Comparison of ENCODE assay signal across 8 cellular contexts in the genomic region with DNA sequence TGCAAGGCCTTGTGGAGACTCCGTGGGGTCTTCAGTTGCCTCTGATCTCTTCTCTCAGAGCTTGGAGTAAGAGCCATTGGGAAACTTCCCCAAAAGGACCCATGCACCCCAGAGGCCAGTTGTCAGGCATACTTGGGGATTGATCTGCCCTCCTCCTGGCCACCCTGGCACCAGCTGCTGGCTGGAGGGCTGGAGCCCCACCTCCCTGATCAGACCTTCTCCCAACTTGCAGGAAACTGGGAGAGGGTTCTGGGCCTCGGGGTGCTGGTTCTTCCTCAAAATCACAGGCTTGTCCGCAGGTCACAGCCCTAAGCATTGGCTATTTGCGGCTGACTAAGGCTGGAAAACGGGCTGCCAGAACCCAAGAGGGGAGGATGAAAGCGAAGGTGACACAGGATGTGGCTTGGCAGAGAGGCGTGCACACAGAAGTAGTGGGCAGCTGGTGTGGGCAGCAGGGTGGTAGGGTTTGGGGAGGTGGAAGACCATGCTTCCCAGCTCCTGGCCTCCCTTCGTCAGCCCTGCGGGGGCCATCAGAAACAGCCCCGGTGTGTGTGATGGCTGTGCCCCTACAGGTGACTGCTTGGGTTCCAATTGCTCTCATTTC. TPM values are rescaled to one million over a fixed set of nuclear protein-coding genes. Genes with fewer than 3 reads are reported as not detected.
DNase-seq lines count a peak whose midpoint lies in the region; ATAC-seq and TF ChIP-seq lines count a peak whose summit lies in the region.

No MANE protein-coding gene starts in this region.

- peak; percentile 23 for DNase-seq in SHP77 treated with DMSO at 0.1 percent for 48 hours (lab: John Stamatoyannopoulos, UW)
- no peak for DNase-seq in endodermal cell
- DNase-seq in NCI-H146 (lab: John Stamatoyannopoulos, UW), result no peak
- DNase-seq in lower leg skin (ENCODE audit: low spot score in 2 of 2), result no peak
- DNase-seq in stimulated activated CD4-positive, alpha-beta T cell treated with anti-CD3 and anti-CD28 coated beads, Interleukin-12 subunit alpha, Interleukin-12 subunit beta, amount 100 ng/mL, for 4 hours, result no peak

- H3K27me3 ChIP-seq in endodermal cell (ENCODE audit: control insufficient read depth, insufficient read depth, low read length, poor library complexity, severe bottlenecking), result peaks cover 17% of the 10 kb centered on the region
- no peaks in the 10 kb centered on the region for H3K27me3 ChIP-seq in rectal smooth muscle tissue (ENCODE audit: control insufficient read depth, insufficient read depth, low read length)

- no peak overlapping the region for H3K27ac Mint-ChIP-seq in endodermal cell

- intact Hi-C loops in lower leg skin (cut with DNase I; ENCODE audit: low total_unique reads), result no loop called here

- TF ChIP-seq CTCF in endodermal cell (conservative IDR thresholded peaks at IDR 0.05) (no peak), lower leg skin (IDR thresholded peaks at IDR 0.05) (no peak)

- H3K27me3 Mint-ChIP-seq in endodermal cell (ENCODE audit: insufficient read depth), result peaks cover 27% of the 10 kb centered on the region

- no peak overlapping the region for H3K27ac ChIP-seq in endodermal cell (ENCODE audit: low read depth, low read length)
- H3K27ac ChIP-seq in rectal smooth muscle tissue (ENCODE audit: low read depth, low read length), result no peak overlapping the region

- H3K4me1 ChIP-seq in endodermal cell (ENCODE audit: control insufficient read depth, insufficient read depth, low read length) (peaks cover 16% of the 10 kb centered on the region), rectal smooth muscle tissue (ENCODE audit: control insufficient read depth, insufficient read depth, low read length) (peaks cover 5% of the 10 kb centered on the region)

- peaks cover 55% of the 10 kb centered on the region for H3K4me1 Mint-ChIP-seq in endodermal cell

- no peak for ATAC-seq in HG02970 (IDR thresholded peaks at IDR 0.05; ENCODE audit: low FRiP score, unreplicated experiment)

- no peaks in the 10 kb centered on the region for H3K36me3 Mint-ChIP-seq in endodermal cell (ENCODE audit: low read depth)

- H3K4me3 ChIP-seq in GM08714 (ENCODE audit: low read length) (peak overlapping the region; percentile 63; the same call in 1 of the 2 replicates), endodermal cell (ENCODE audit: low read length) (no peak overlapping the region), rectal smooth muscle tissue (ENCODE audit: low read length) (peak overlapping the region; percentile 56), lower leg skin (ENCODE audit: low read depth, poor library complexity, severe bottlenecking) (no peak overlapping the region)

- H3K9me3 ChIP-seq in endodermal cell (ENCODE audit: control insufficient read depth, low read length), result no peaks in the 10 kb centered on the region

- H3K4me3 Mint-ChIP-seq in endodermal cell, result peak overlapping the region; percentile 69

- TF ChIP-seq POLR2A in lower leg skin (IDR thresholded peaks at IDR 0.05), result no peak

- H3K9me3 Mint-ChIP-seq in endodermal cell, result no peaks in the 10 kb centered on the region

- H3K36me3 ChIP-seq in endodermal cell (ENCODE audit: control insufficient read depth, insufficient read depth, low read length), result no peaks in the 10 kb centered on the region
- no peaks in the 10 kb centered on the region for H3K36me3 ChIP-seq in rectal smooth muscle tissue (ENCODE audit: control insufficient read depth, insufficient read depth, low read length)

- H3K9ac ChIP-seq in endodermal cell (ENCODE audit: extremely low read depth, low read length, poor library complexity, severe bottlenecking) (no peak overlapping the region), rectal smooth muscle tissue (ENCODE audit: low read length) (peak overlapping the region; percentile 11)

- 91 to 100% methylated on average over 4 to 10 of the region's 10 CpGs for WGBS in endodermal cell (ENCODE audit: insufficient coverage in 1 of 2, insufficient read length in 1 of 2), 2 experiments
- 40 to 41% methylated on average over 10 of the region's 10 CpGs for WGBS in lower leg skin, 2 donors

RNA-seq across cellular contexts. Expression of gene DGKZ, which starts 1.3 kb away (rescaled TPM):
- total RNA-seq in endodermal cell (10 to 100 TPM; 49.6 to 57.3 TPM), lower leg skin (10 to 100 TPM; 41.8 to 86.4 (median 60.3) TPM)
- 40.7 TPM for polyA plus RNA-seq in endodermal cell (2013, experiment 1 of 2)
- 38.7 TPM for polyA plus RNA-seq in endodermal cell (2013, experiment 2 of 2)

RNA-seq across cellular contexts. Expression of gene MDK, which starts 35.5 kb away (rescaled TPM):
- total RNA-seq in endodermal cell, result 1,000 to 10,000 TPM in 1 of 2 donors, 100 to 1,000 TPM in 1; 644 to 1,502 TPM
- 1,103 TPM for polyA plus RNA-seq in endodermal cell (2013, experiment 1 of 2)
- 1,014 TPM for polyA plus RNA-seq in endodermal cell (2013, experiment 2 of 2)
- 10 to 100 TPM in 3 of 4 donors, 1 to 10 TPM in 1; 6.0 to 19.4 (median 12.0) TPM for total RNA-seq in lower leg skin

RNA-seq across cellular contexts. Expression of gene CHRM4, which starts 45.6 kb away (rescaled TPM):
- total RNA-seq in endodermal cell, result under 1 TPM in 1 of 2 donors, not detected in 1; 0.46 TPM
- 0.28 TPM for polyA plus RNA-seq in endodermal cell (2013, experiment 1 of 2)
- 0.25 TPM for polyA plus RNA-seq in endodermal cell (2013, experiment 2 of 2)
- 1 to 10 TPM; 1.2 to 8.1 (median 3.3) TPM for total RNA-seq in lower leg skin

Comparison
In these comparisons a context has a peak if more than half of its experiments do, and no peak if none do; other contexts are left out.
1. H3K4me3 ChIP-seq: peak in GM08714 (single experiment) and rectal smooth muscle tissue (single experiment); none in endodermal cell (single experiment) and lower leg skin (single experiment).
2. RNA of gene MDK, which starts 35.5 kb away (total RNA-seq): 644 to 1,502 TPM in endodermal cell; 6.0 to 19.4 TPM in lower leg skin; every median in the first group is over 10 times any median in the second.